Comparison of ENCODE assay signal across 29 cellular contexts in the genomic region with DNA sequence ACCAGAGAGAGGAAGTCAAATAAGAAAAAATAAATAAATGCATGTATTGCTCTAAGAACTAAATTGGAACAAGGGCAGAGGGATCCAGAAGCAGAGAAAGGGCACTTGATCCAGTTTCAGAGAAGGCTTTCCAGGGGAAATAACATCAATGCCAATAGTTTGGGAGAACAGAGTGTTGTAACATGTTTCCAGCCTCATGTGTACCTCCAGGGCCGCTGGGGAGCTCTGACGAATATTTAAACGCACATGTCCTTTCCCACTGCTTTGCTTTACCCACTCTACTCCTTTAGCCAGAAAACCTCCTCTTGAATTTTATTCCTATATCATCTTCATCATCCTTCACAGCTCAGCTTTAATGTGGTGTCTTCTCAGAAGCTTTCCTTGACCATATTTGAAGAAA.
DNase-seq lines count a peak whose midpoint lies in the region; ATAC-seq and TF ChIP-seq lines count a peak whose summit lies in the region.
"Had no signal": no experiment of that assay in that cellular context is flagged by ENCODE, and none has a peak within 500 bp of the region (broad histone marks: within the 10 kb centered on the region; RNA-seq: fewer than 3 reads in every experiment).

No MANE protein-coding gene starts in this region.

- H3K9ac ChIP-seq in trophoblast cell (ENCODE audit: low read length): no peak overlapping the region

- no peaks in the 10 kb centered on the region for H3K36me3 ChIP-seq in left lung
- no peaks in the 10 kb centered on the region for H3K36me3 ChIP-seq in trophoblast cell (ENCODE audit: control insufficient read depth in 1 of 2, insufficient read depth in 2 of 2, low read length in 2 of 2)
- no peaks in the 10 kb centered on the region for H3K36me3 ChIP-seq in aorta (ENCODE audit: control insufficient read depth in 1 of 2, insufficient read depth in 2 of 2, low read length in 1 of 2)
- H3K36me3 ChIP-seq in MG63: no peaks in the 10 kb centered on the region
- H3K36me3 ChIP-seq: HAP-1, Peyer's patch, SJCRH30 had no signal

- peak overlapping the region; percentile 81 for H2BK12ac ChIP-seq in trophoblast cell (ENCODE audit: low read length)

- H2BK5ac ChIP-seq in trophoblast cell (ENCODE audit: low read depth, low read length, poor library complexity): no peak overlapping the region

- no peak overlapping the region for H4K12ac ChIP-seq in trophoblast cell (ENCODE audit: low read depth, low read length)

- 88% methylated on average over 3 of the region's 3 CpGs for WGBS in right cardiac atrium
- no CpG with 5 or more reads among the region's 3 CpGs for WGBS in trophoblast cell (ENCODE audit: extremely low coverage, insufficient coverage, insufficient read length)
- WGBS in aorta, 2 donors: 13 to 14% methylated on average over 3 of the region's 3 CpGs

- H3K4me2 ChIP-seq in trophoblast cell (ENCODE audit: low read length): no peak overlapping the region

- no peak overlapping the region for H3K18ac ChIP-seq in trophoblast cell (ENCODE audit: low read length)

- H3K27ac ChIP-seq in right cardiac atrium (ENCODE audit: low read length) (no peak overlapping the region), left lung (no peak overlapping the region), trophoblast cell (ENCODE audit: low read depth, low read length) (no peak overlapping the region), aorta (ENCODE audit: low read depth in 1 of 2, low read length in 2 of 2) (no peak overlapping the region)
- H3K27ac ChIP-seq: C4-2B, SJCRH30 had no signal

- no peak overlapping the region for H2AK5ac ChIP-seq in trophoblast cell (ENCODE audit: low read length)

- TF ChIP-seq CTCF in left lung (IDR thresholded peaks at IDR 0.05): no peak

- H3K23ac ChIP-seq in trophoblast cell (ENCODE audit: low read length): no peak overlapping the region

- H3K4me3 ChIP-seq in right cardiac atrium (ENCODE audit: low read length): no peak overlapping the region
- H3K4me3 ChIP-seq in left lung: no peak overlapping the region
- no peak overlapping the region for H3K4me3 ChIP-seq in trophoblast cell (ENCODE audit: low read depth, low read length)
- H3K4me3 ChIP-seq in aorta (ENCODE audit: low read length in 2 of 2): no peak overlapping the region
- H3K4me3 ChIP-seq in MG63: no peak overlapping the region
- H3K4me3 ChIP-seq: GM12878, HAP-1, Peyer's patch, SJCRH30 had no signal

- ATAC-seq in right cardiac atrium: peak; percentile 76 to 80
- ATAC-seq in left ventricle myocardium superior: no peak
- peak; percentile 74 for ATAC-seq in left lung
- peak; percentile 74 for ATAC-seq in aorta (ENCODE audit: low FRiP score)
- ATAC-seq: CD8-positive, alpha-beta T cell; GM12878; SK-N-SH treated with all-trans-retinoic acid at 6 μM for 48 hours had no signal

- H4K8ac ChIP-seq in trophoblast cell (ENCODE audit: low read depth, low read length): no peak overlapping the region

- no peak overlapping the region for H3K14ac ChIP-seq in trophoblast cell (ENCODE audit: low read length)

- no peak overlapping the region for H4K91ac ChIP-seq in trophoblast cell (ENCODE audit: low read depth, low read length)

- peaks cover 16% of the 10 kb centered on the region for H3K79me1 ChIP-seq in trophoblast cell (ENCODE audit: low read length)

- no peak overlapping the region for H3K4ac ChIP-seq in trophoblast cell (ENCODE audit: low read depth, low read length)

- H3K27me3 ChIP-seq in right cardiac atrium (ENCODE audit: control insufficient read depth, insufficient read depth) (no peaks in the 10 kb centered on the region), left lung (no peaks in the 10 kb centered on the region), trophoblast cell (ENCODE audit: insufficient read depth, low read length) (no peaks in the 10 kb centered on the region), aorta (ENCODE audit: control insufficient read depth in 1 of 2, insufficient read depth in 2 of 2, low read length in 1 of 2) (no peaks in the 10 kb centered on the region), MG63 (no peaks in the 10 kb centered on the region)
- H3K27me3 ChIP-seq: Peyer's patch, SJCRH30 had no signal

- no peak overlapping the region for H2AFZ ChIP-seq in trophoblast cell (ENCODE audit: insufficient read depth, low read length, poor library complexity)

- no peaks in the 10 kb centered on the region for H3K9me3 ChIP-seq in right cardiac atrium (ENCODE audit: control insufficient read depth, low read length)
- no peaks in the 10 kb centered on the region for H3K9me3 ChIP-seq in left lung
- H3K9me3 ChIP-seq in trophoblast cell (ENCODE audit: insufficient read depth, low read depth, low read length): no peaks in the 10 kb centered on the region
- H3K9me3 ChIP-seq in aorta (ENCODE audit: control insufficient read depth, low read length): no peaks in the 10 kb centered on the region
- no peaks in the 10 kb centered on the region for H3K9me3 ChIP-seq in MG63
- H3K9me3 ChIP-seq: Caco-2, HAP-1, Peyer's patch, SJCRH30 had no signal

- H3K79me2 ChIP-seq in trophoblast cell (ENCODE audit: control insufficient read depth, insufficient read depth, low read length, poor library complexity): no peaks in the 10 kb centered on the region

- H3K4me1 ChIP-seq in right cardiac atrium (ENCODE audit: control insufficient read depth, insufficient read depth, low read length): peaks cover 9% of the 10 kb centered on the region
- peaks cover 6 to 8% of the 10 kb centered on the region in 2 donors for H3K4me1 ChIP-seq in left lung
- peaks cover 2 to 7% of the 10 kb centered on the region in 2 experiments for H3K4me1 ChIP-seq in trophoblast cell (ENCODE audit: control insufficient read depth in 1 of 2, insufficient read depth in 2 of 2, low read length in 2 of 2)
- H3K4me1 ChIP-seq in aorta (ENCODE audit: control insufficient read depth in 1 of 2, insufficient read depth in 2 of 2, low read length in 2 of 2): peaks cover 0 to 6% of the 10 kb centered on the region in 2 donors
- H3K4me1 ChIP-seq: HAP-1 had no signal

- H2BK120ac ChIP-seq in trophoblast cell (ENCODE audit: insufficient read depth, low read length, poor library complexity): no peak overlapping the region

- intact Hi-C loops in right cardiac atrium (cut with DNase I): no loop called here
- intact Hi-C loops in left ventricle myocardium superior (cut with micrococcal nuclease): no loop called here
- intact Hi-C loops in left lung (cut with DNase I): no loop called here
- intact Hi-C loops in aorta (cut with DNase I): no loop called here

- DNase-seq in right cardiac atrium (peak in 2 of 3 donors; percentile 60 to 78), left ventricle myocardium superior (no peak), left lung (no peak), trophoblast cell (no peak), aorta (no peak), NCI-H2029 treated with DMSO at 0.1 percent for 48 hours (lab: John Stamatoyannopoulos, UW) (no peak), RKO (ENCODE audit: low spot score) (no peak), MG63 (no peak)
- DNase-seq: Caco-2; CD8-positive, alpha-beta T cell; DMS 273 treated with DMSO at 0.1 percent for 48 hours; GOT3; HFFc6; IMR-90; KG1; NCI-H1048; NCI-H1417; NCI-H1694; NCI-H2081; NCI-H2171; NCI-H226; NCI-H510A; NCI-H69; Peyer's patch; SJCRH30 had no signal

Comparison
In these comparisons a context has a peak if more than half of its experiments do, and no peak if none do; other contexts are left out.
1. DNase-seq: peak in right cardiac atrium (2 of 3); none in left ventricle myocardium superior (single experiment), left lung (0 of 2), trophoblast cell (0 of 2), aorta (0 of 2), NCI-H2029 treated with DMSO at 0.1 percent for 48 hours (single experiment), RKO (single experiment) and MG63 (single experiment).